In genomic region chr9:123111427-123111826, GRCh38 we compare ENCODE assay signal across 11 cellular contexts.
DNase-seq lines count a peak whose midpoint lies in the region; ATAC-seq and TF ChIP-seq lines count a peak whose summit lies in the region.
"Had no signal": no experiment of that assay in that cellular context is flagged by ENCODE, and none has a peak within 500 bp of the region (broad histone marks: within the 10 kb centered on the region; RNA-seq: fewer than 3 reads in every experiment).

No MANE protein-coding gene starts in this region.

- H3K27me3 ChIP-seq in adrenal gland (no peaks in the 10 kb centered on the region), upper lobe of right lung (no peaks in the 10 kb centered on the region)
- H3K27me3 ChIP-seq: BLaER1 treated with 17β-estradiol and CSF1 and Interleukin-3, amounts not matched to agents 10 nM and 100 nM had no signal

- H3K4me3 Mint-ChIP-seq in stimulated activated naive CD8-positive, alpha-beta T cell treated with anti-CD3 and anti-CD28 coated beads, Interleukin-15, Interleukin-2, amounts not matched to agents 100 ng/mL and 50 ng/mL, for 24 hours: no peak overlapping the region
- H3K4me3 Mint-ChIP-seq: activated T-cell treated with anti-CD3 and anti-CD28 coated beads, Interleukin-2, amount 50 U/mL, for 72 hours; T-helper 1 cell treated with Interleukin-12 subunit alpha and Interleukin-12 subunit beta and Interleukin-4 antibody, amounts not matched to agents 30 μg/mL and 1 μg/mL, for 36 hours had no signal

- TF ChIP-seq CTCF in adrenal gland (IDR thresholded peaks at IDR 0.05) (no peak), upper lobe of right lung (IDR thresholded peaks at IDR 0.05) (no peak)

- no peak for TF ChIP-seq POLR2A in adrenal gland (IDR thresholded peaks at IDR 0.05)

- H3K4me3 ChIP-seq in adrenal gland (no peak overlapping the region), upper lobe of right lung (no peak overlapping the region)
- H3K4me3 ChIP-seq: BLaER1 treated with 17β-estradiol and CSF1 and Interleukin-3, amounts not matched to agents 10 nM and 100 nM had no signal

- H3K27ac ChIP-seq in adrenal gland (no peak overlapping the region), upper lobe of right lung (peak overlapping the region; percentile 45)

- H3K9me3 ChIP-seq in adrenal gland (replicated peaks in 1 of 3): no peaks in the 10 kb centered on the region
- H3K9me3 ChIP-seq in upper lobe of right lung: no peaks in the 10 kb centered on the region
- H3K9me3 ChIP-seq: BLaER1 treated with 17β-estradiol and CSF1 and Interleukin-3, amounts not matched to agents 10 nM and 100 nM had no signal

- H3K27me3 Mint-ChIP-seq in stimulated activated naive CD8-positive, alpha-beta T cell treated with anti-CD3 and anti-CD28 coated beads, Interleukin-15, Interleukin-2, amounts not matched to agents 100 ng/mL and 50 ng/mL, for 24 hours: no peaks in the 10 kb centered on the region

- peaks cover 16% of the 10 kb centered on the region for H3K36me3 Mint-ChIP-seq in stimulated activated naive CD8-positive, alpha-beta T cell treated with anti-CD3 and anti-CD28 coated beads, Interleukin-15, Interleukin-2, amounts not matched to agents 100 ng/mL and 50 ng/mL, for 24 hours (ENCODE audit: low read depth)

- peak overlapping the region; percentile 37 for H3K27ac Mint-ChIP-seq in stimulated activated naive CD8-positive, alpha-beta T cell treated with anti-CD3 and anti-CD28 coated beads, Interleukin-15, Interleukin-2, amounts not matched to agents 100 ng/mL and 50 ng/mL, for 24 hours
- H3K27ac Mint-ChIP-seq: activated T-cell treated with anti-CD3 and anti-CD28 coated beads, Interleukin-2, amount 50 U/mL, for 72 hours; T-helper 1 cell treated with Interleukin-12 subunit alpha and Interleukin-12 subunit beta and Interleukin-4 antibody, amounts not matched to agents 30 μg/mL and 1 μg/mL, for 36 hours had no signal

- intact Hi-C loops in adrenal gland (cut with DNase I): no loop called here
- intact Hi-C loops in left colon (cut with DNase I, micrococcal nuclease): no loop called here
- intact Hi-C loops in upper lobe of right lung (cut with DNase I): no loop called here

- DNase-seq in stimulated activated naive CD8-positive, alpha-beta T cell treated with anti-CD3 and anti-CD28 coated beads, Interleukin-15, Interleukin-2, amounts not matched to agents 100 U/mL and 50 U/mL, for 24 hours: no peak
- DNase-seq in adrenal gland (peak in 4 of 7 donors; percentile 25 to 72 (median 38)), left colon (peak in 1 of 2 donors; percentile 43), upper lobe of right lung (no peak), putamen (ENCODE audit: low spot score) (no peak)
- DNase-seq in stimulated activated naive CD4-positive, alpha-beta T cell treated with Interleukin-2 at 50 U/mL for 16 hours (lab: John Stamatoyannopoulos, UW): no peak

- ATAC-seq in stimulated activated naive CD8-positive, alpha-beta T cell treated with anti-CD3 and anti-CD28 coated beads, Interleukin-15, Interleukin-2, amounts not matched to agents 100 U/mL and 50 U/mL, for 24 hours: no peak
- peak; percentile 66 for ATAC-seq in left colon
- ATAC-seq in upper lobe of right lung: peak; percentile 59
- no peak for ATAC-seq in SK-N-SH treated with all-trans-retinoic acid at 6 μM for 48 hours

- 49 to 65% (median 59%) methylated on average over 4 to 5 of the region's 5 CpGs for WGBS in adrenal gland, 4 donors

- H3K36me3 ChIP-seq in adrenal gland (replicated peaks in 1 of 2) (peaks cover 0 to 14% of the 10 kb centered on the region in 2 donors), upper lobe of right lung (peaks cover 20% of the 10 kb centered on the region)

- H3K4me1 Mint-ChIP-seq in stimulated activated naive CD8-positive, alpha-beta T cell treated with anti-CD3 and anti-CD28 coated beads, Interleukin-15, Interleukin-2, amounts not matched to agents 100 ng/mL and 50 ng/mL, for 24 hours (ENCODE audit: low read depth): peaks cover 10% of the 10 kb centered on the region

- no peaks in the 10 kb centered on the region for H3K9me3 Mint-ChIP-seq in stimulated activated naive CD8-positive, alpha-beta T cell treated with anti-CD3 and anti-CD28 coated beads, Interleukin-15, Interleukin-2, amounts not matched to agents 100 ng/mL and 50 ng/mL, for 24 hours
- H3K9me3 Mint-ChIP-seq: activated T-cell treated with anti-CD3 and anti-CD28 coated beads, Interleukin-2, amount 50 U/mL, for 72 hours; T-helper 1 cell treated with Interleukin-12 subunit alpha and Interleukin-12 subunit beta and Interleukin-4 antibody, amounts not matched to agents 30 μg/mL and 1 μg/mL, for 36 hours had no signal

- H3K4me1 ChIP-seq in adrenal gland (replicated peaks in 1 of 2) (no peaks in the 10 kb centered on the region), upper lobe of right lung (no peaks in the 10 kb centered on the region)

TF ChIP-seq in SK-N-SH treated with all-trans-retinoic acid at 6 μM for 48 hours, 23 proteins besides CTCF, POLR2A, EP300 and RAD21:
- TF ChIP-seq TSHZ2 (CRISPR knock-in tag; IDR thresholded peaks at IDR 0.05) (no peak), GLIS3 (CRISPR knock-in tag; IDR thresholded peaks at IDR 0.05) (no peak), ZNF8 (CRISPR knock-in tag; IDR thresholded peaks at IDR 0.05) (no peak), BACH2 (CRISPR knock-in tag; IDR thresholded peaks at IDR 0.05; ENCODE audit: borderline replicate concordance) (no peak), OSR1 (CRISPR knock-in tag; IDR thresholded peaks at IDR 0.05) (no peak), PATZ1 (CRISPR knock-in tag; IDR thresholded peaks at IDR 0.05; ENCODE audit: borderline replicate concordance) (no peak), ZNF565 (CRISPR knock-in tag; conservative IDR thresholded peaks at IDR 0.05; ENCODE audit: low read depth) (no peak), CSRNP3 (CRISPR knock-in tag; IDR thresholded peaks at IDR 0.05) (no peak)

Comparison
In these comparisons a context has a peak if more than half of its experiments do, and no peak if none do; other contexts are left out.
1. ATAC-seq: peak in left colon (single experiment) and upper lobe of right lung (single experiment); none in stimulated activated naive CD8-positive, alpha-beta T cell treated with anti-CD3 and anti-CD28 coated beads, Interleukin-15, Interleukin-2, amounts not matched to agents 100 U/mL and 50 U/mL, for 24 hours (single experiment) and SK-N-SH treated with all-trans-retinoic acid at 6 μM for 48 hours (single experiment).
2. DNase-seq: peak in adrenal gland (4 of 7); none in stimulated activated naive CD8-positive, alpha-beta T cell treated with anti-CD3 and anti-CD28 coated beads, Interleukin-15, Interleukin-2, amounts not matched to agents 100 U/mL and 50 U/mL, for 24 hours (single experiment), upper lobe of right lung (single experiment), stimulated activated naive CD4-positive, alpha-beta T cell treated with Interleukin-2 at 50 U/mL for 16 hours (single experiment) and putamen (single experiment).